Comparison of ENCODE assay signal across 1 cellular context in genomic region chr2:119766944-119767343, GRCh38.
TF ChIP-seq lines count a peak whose summit lies in the region.

No MANE protein-coding gene starts in this region.

TF ChIP-seq in HCT116, 20 proteins besides CTCF, POLR2A, EP300 and RAD21 (continued from another document):
- no peak for TF ChIP-seq SP1 (IDR thresholded peaks at IDR 0.05; ENCODE audit: low read depth)
- no peak for TF ChIP-seq EZH2phosphoT487 (IDR thresholded peaks at IDR 0.05; ENCODE audit: borderline replicate concordance)
- TF ChIP-seq JUND (IDR thresholded peaks at IDR 0.05) = no peak
- TF ChIP-seq YY1 (IDR thresholded peaks at IDR 0.05; ENCODE audit: extremely low read depth, insufficient replicate concordance, low read depth, low read length) = no peak
- no peak for TF ChIP-seq CEBPB (IDR thresholded peaks at IDR 0.05; ENCODE audit: low read depth)
- no peak for TF ChIP-seq TCF7L2 (IDR thresholded peaks at IDR 0.05; ENCODE audit: borderline replicate concordance, extremely low read depth, insufficient read depth, insufficient read length)
- no peak for TF ChIP-seq ATF3 (IDR thresholded peaks at IDR 0.05)
- TF ChIP-seq SIN3A (IDR thresholded peaks at IDR 0.05; ENCODE audit: low read depth) = no peak
- TF ChIP-seq POLR2AphosphoS5 (IDR thresholded peaks at IDR 0.05; ENCODE audit: low read depth, low read length) = no peak
- no peak for TF ChIP-seq EZH2 (IDR thresholded peaks at IDR 0.05)
- TF ChIP-seq CBX3 (IDR thresholded peaks at IDR 0.05; ENCODE audit: low read depth) = no peak
